ENCODE assay signal across 1 cellular context in the genomic region with DNA sequence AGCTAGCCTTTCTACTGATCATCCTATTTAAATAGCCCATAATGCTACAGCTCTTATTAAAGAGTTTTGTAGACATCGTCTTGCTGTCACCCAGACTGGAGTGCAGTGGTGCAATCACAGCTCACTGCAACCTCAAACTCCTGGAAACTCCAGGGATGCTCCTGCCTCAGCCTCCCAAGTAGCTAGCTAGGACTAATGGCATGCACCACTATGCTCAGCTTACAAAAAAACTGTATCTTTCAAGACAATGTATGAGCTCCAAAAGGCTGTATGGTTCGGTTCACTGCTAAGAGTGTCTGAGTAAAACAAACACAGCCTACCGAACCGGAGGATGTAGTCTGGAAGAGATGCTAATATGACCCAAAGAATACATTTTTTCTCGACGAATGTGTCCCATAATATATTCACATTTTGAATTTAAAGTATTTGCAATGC.
TF ChIP-seq lines count a peak whose summit lies in the region.

No MANE protein-coding gene starts in this region.

TF ChIP-seq in HepG2, 621 proteins besides CTCF, POLR2A, EP300 and RAD21:
- no peak for TF ChIP-seq HMG20B (CRISPR knock-in tag; conservative IDR thresholded peaks at IDR 0.05)
- TF ChIP-seq KAT7 (CRISPR knock-in tag; IDR thresholded peaks at IDR 0.05; ENCODE audit: borderline replicate concordance), result 0 out of 2 replicates have a peak, but pooled peaks have one; percentile 35
- TF ChIP-seq SAP130 (CRISPR knock-in tag; IDR thresholded peaks at IDR 0.05; ENCODE audit: low read depth), result 0 out of 2 replicates have a peak, but pooled peaks have one; percentile 11
- TF ChIP-seq KLF9 (CRISPR knock-in tag; IDR thresholded peaks at IDR 0.05; ENCODE audit: low read depth), result no peak
- TF ChIP-seq RBFOX2 (IDR thresholded peaks at IDR 0.05; ENCODE audit: low read depth, low read length), result peak; percentile 18; the same call in 1 of the 2 replicates
- TF ChIP-seq ZBTB7A (CRISPR knock-in tag; IDR thresholded peaks at IDR 0.05), result no peak
- TF ChIP-seq ZNF234 (CRISPR knock-in tag; conservative IDR thresholded peaks at IDR 0.05), result no peak
- no peak for TF ChIP-seq ZNF33B (CRISPR knock-in tag; IDR thresholded peaks at IDR 0.05)
- TF ChIP-seq SIN3B (IDR thresholded peaks at IDR 0.05; ENCODE audit: low read length), result no peak
- TF ChIP-seq RBM22 (optimal IDR thresholded peaks at IDR 0.05; ENCODE audit: low read length), result peak; percentile 95
- TF ChIP-seq BCL6 (CRISPR knock-in tag; IDR thresholded peaks at IDR 0.05), result no peak
- TF ChIP-seq, protein P1, sequence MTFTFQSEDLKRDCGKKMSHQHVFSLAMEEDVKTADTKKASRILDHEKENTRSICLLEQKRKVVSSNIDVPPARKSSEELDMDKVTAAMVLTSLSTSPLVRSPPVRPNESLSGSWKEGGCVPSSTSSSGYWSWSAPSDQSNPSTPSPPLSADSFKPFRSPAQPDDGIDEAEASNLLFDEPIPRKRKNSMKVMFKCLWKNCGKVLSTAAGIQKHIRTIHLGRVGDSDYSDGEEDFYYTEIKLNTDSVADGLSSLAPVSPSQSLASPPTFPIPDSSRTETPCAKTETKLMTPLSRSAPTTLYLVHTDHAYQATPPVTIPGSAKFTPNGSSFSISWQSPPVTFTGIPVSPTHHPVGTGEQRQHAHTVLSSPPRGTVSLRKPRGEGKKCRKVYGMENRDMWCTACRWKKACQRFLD (CRISPR knock-in tag; IDR thresholded peaks at IDR 0.05; ENCODE audit: borderline replicate concordance), result no peak
- no peak for TF ChIP-seq ZNF232 (CRISPR knock-in tag; IDR thresholded peaks at IDR 0.05; ENCODE audit: borderline replicate concordance)
- TF ChIP-seq ZNF326 (CRISPR knock-in tag; IDR thresholded peaks at IDR 0.05; ENCODE audit: borderline replicate concordance), result no peak
- no peak for TF ChIP-seq HNF4G (IDR thresholded peaks at IDR 0.05; ENCODE audit: borderline replicate concordance, low read depth, low read length)
- TF ChIP-seq HNF4G (CRISPR knock-in tag; IDR thresholded peaks at IDR 0.05; ENCODE audit: borderline replicate concordance, low read depth), result no peak
- TF ChIP-seq, protein P2, sequence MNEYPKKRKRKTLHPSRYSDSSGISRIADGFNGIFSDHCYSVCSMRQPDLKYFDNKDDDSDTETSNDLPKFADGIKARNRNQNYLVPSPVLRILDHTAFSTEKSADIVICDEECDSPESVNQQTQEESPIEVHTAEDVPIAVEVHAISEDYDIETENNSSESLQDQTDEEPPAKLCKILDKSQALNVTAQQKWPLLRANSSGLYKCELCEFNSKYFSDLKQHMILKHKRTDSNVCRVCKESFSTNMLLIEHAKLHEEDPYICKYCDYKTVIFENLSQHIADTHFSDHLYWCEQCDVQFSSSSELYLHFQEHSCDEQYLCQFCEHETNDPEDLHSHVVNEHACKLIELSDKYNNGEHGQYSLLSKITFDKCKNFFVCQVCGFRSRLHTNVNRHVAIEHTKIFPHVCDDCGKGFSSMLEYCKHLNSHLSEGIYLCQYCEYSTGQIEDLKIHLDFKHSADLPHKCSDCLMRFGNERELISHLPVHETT (CRISPR knock-in tag; conservative IDR thresholded peaks at IDR 0.05), result no peak
- no peak for TF ChIP-seq MYC (CRISPR knock-in tag; IDR thresholded peaks at IDR 0.05; ENCODE audit: borderline replicate concordance)
- TF ChIP-seq FOXO1 (CRISPR knock-in tag; IDR thresholded peaks at IDR 0.05), result no peak
- TF ChIP-seq, protein P3, sequence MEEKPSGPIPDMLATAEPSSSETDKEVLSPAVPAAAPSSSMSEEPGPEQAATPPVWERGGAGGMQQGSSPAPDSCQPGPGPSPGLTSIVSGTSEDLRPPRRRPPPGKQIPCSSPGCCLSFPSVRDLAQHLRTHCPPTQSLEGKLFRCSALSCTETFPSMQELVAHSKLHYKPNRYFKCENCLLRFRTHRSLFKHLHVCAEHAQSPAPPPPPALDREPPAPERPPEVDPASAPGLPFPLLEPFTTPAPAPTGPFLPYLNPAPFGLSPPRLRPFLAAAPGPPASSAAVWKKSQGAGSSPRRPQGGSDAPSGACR (CRISPR knock-in tag; IDR thresholded peaks at IDR 0.05), result no peak
- TF ChIP-seq ZNF83 (CRISPR knock-in tag; IDR thresholded peaks at IDR 0.05; ENCODE audit: borderline replicate concordance), result no peak
- TF ChIP-seq NFIC (IDR thresholded peaks at IDR 0.05; ENCODE audit: low read length), result no peak
- no peak for TF ChIP-seq CCAR2 (optimal IDR thresholded peaks at IDR 0.05; ENCODE audit: low read depth, low read length)
- TF ChIP-seq ZNF883 (CRISPR knock-in tag; IDR thresholded peaks at IDR 0.05; ENCODE audit: not compliant biosample characterization), result no peak
- no peak for TF ChIP-seq ZNF558 (CRISPR knock-in tag; IDR thresholded peaks at IDR 0.05; ENCODE audit: borderline replicate concordance)
- TF ChIP-seq, protein P4, sequence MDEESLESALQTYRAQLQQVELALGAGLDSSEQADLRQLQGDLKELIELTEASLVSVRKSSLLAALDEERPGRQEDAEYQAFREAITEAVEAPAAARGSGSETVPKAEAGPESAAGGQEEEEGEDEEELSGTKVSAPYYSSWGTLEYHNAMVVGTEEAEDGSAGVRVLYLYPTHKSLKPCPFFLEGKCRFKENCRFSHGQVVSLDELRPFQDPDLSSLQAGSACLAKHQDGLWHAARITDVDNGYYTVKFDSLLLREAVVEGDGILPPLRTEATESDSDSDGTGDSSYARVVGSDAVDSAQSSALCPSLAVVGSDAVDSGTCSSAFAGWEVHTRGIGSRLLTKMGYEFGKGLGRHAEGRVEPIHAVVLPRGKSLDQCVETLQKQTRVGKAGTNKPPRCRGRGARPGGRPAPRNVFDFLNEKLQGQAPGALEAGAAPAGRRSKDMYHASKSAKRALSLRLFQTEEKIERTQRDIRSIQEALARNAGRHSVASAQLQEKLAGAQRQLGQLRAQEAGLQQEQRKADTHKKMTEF (CRISPR knock-in tag; IDR thresholded peaks at IDR 0.05), result no peak
- TF ChIP-seq TBL1XR1 (IDR thresholded peaks at IDR 0.05; ENCODE audit: borderline replicate concordance, low read length, partially characterized antibody), result no peak
- no peak for TF ChIP-seq ZNF562 (CRISPR knock-in tag; IDR thresholded peaks at IDR 0.05; ENCODE audit: borderline replicate concordance)
- peak; percentile 65; the same call in 1 of the 2 replicates for TF ChIP-seq MBD4 (IDR thresholded peaks at IDR 0.05; ENCODE audit: borderline replicate concordance, low read length)
